11 cellular contexts compared by ENCODE assay signal in the genomic region with DNA sequence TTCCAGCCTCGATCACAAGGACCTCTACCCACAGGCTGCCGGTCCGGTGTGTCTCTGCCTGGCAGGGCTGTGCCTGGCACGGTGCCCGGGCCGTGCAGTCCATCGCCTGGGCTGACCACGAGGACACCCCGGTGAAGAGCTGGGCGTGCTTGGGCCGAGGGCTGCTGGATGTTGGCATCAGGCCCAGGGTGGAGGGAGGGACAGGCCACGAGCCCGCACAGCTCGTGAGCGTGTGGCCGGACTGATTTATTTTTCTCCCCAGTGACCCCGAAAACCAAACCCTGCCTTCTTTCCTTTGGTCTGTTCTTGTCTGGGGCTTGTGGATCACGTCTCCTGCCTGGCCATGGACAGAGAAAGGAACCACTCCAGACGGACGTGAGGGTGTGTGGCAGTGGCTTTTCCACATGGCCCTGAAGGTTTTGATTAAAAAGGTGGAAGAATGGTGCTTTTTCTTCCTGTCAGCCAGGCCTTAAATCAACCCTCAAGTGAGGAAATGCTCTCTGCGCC.
DNase-seq lines count a peak whose midpoint lies in the region; ATAC-seq and TF ChIP-seq lines count a peak whose summit lies in the region.
"Had no signal": no experiment of that assay in that cellular context is flagged by ENCODE, and none has a peak within 500 bp of the region (broad histone marks: within the 10 kb centered on the region; RNA-seq: fewer than 3 reads in every experiment).

No MANE protein-coding gene starts in this region.

- POLR2A ChIA-PET in AG04450 (lab: Yijun Ruan, JAX), result interaction anchor here (0.9 to 1.6 kb wide), 2 partner anchors 10 to 160 kb away, joined by 4 to 5 read pairs; no protein-coding TSS in a partner anchor

- H3K9me3 Mint-ChIP-seq in activated T-helper 2 cell treated with anti-CD3 and anti-CD28 coated beads, Interferon-gamma antibody, Interleukin-2, Interleukin-4, amounts not matched to agents 10 μg/mL and 5 μg/mL and 100 μg/mL, durations not matched to agents 14 hours and 24 hours and 36 hours, result no peaks in the 10 kb centered on the region
- H3K9me3 Mint-ChIP-seq: WTC11 had no signal

- no peak overlapping the region for H3K4me3 Mint-ChIP-seq in activated T-helper 2 cell treated with anti-CD3 and anti-CD28 coated beads, Interferon-gamma antibody, Interleukin-2, Interleukin-4, amounts not matched to agents 10 μg/mL and 5 μg/mL and 100 μg/mL, durations not matched to agents 14 hours and 24 hours and 36 hours (ENCODE audit: low read depth)
- H3K4me3 Mint-ChIP-seq: B cell, WTC11 had no signal

- H3K4me1 Mint-ChIP-seq in activated T-helper 2 cell treated with anti-CD3 and anti-CD28 coated beads, Interferon-gamma antibody, Interleukin-2, Interleukin-4, amounts not matched to agents 10 μg/mL and 5 μg/mL and 100 μg/mL, durations not matched to agents 14 hours and 24 hours and 36 hours (ENCODE audit: low read depth), result no peaks in the 10 kb centered on the region

- ATAC-seq in Right ventricle myocardium inferior (peak; percentile 53), omental fat pad (ENCODE audit: low FRiP score) (peak; percentile 52), GM21619 (IDR thresholded peaks at IDR 0.05; ENCODE audit: unreplicated experiment) (no peak)
- ATAC-seq: WTC11 had no signal

- no peak overlapping the region for H3K27ac Mint-ChIP-seq in activated T-helper 2 cell treated with anti-CD3 and anti-CD28 coated beads, Interferon-gamma antibody, Interleukin-2, Interleukin-4, amounts not matched to agents 10 μg/mL and 5 μg/mL and 100 μg/mL, durations not matched to agents 14 hours and 24 hours and 36 hours
- H3K27ac Mint-ChIP-seq: B cell had no signal

- H3K4me3 ChIP-seq in AG04450 (ENCODE audit: low read depth, low read length), result no peak overlapping the region
- H3K4me3 ChIP-seq: skin epidermis had no signal

- H3K27me3 Mint-ChIP-seq in activated T-helper 2 cell treated with anti-CD3 and anti-CD28 coated beads, Interferon-gamma antibody, Interleukin-2, Interleukin-4, amounts not matched to agents 10 μg/mL and 5 μg/mL and 100 μg/mL, durations not matched to agents 14 hours and 24 hours and 36 hours (ENCODE audit: low read depth), result no peaks in the 10 kb centered on the region
- H3K27me3 Mint-ChIP-seq: B cell had no signal

- H3K36me3 Mint-ChIP-seq in activated T-helper 2 cell treated with anti-CD3 and anti-CD28 coated beads, Interferon-gamma antibody, Interleukin-2, Interleukin-4, amounts not matched to agents 10 μg/mL and 5 μg/mL and 100 μg/mL, durations not matched to agents 14 hours and 24 hours and 36 hours (ENCODE audit: low read depth), result peaks cover 4% of the 10 kb centered on the region
- H3K36me3 Mint-ChIP-seq: WTC11 had no signal

- TF ChIP-seq CTCF in AG04450 (IDR thresholded peaks at IDR 0.05; ENCODE audit: low read depth, low read length) (no peak), omental fat pad (IDR thresholded peaks at IDR 0.05) (no peak)

- CTCF ChIA-PET in AG04450 (lab: Charles Lee), result no interaction called here

- H3K27me3 ChIP-seq in AG04450 (ENCODE audit: control insufficient read depth, insufficient read depth, low read length), result no peaks in the 10 kb centered on the region

- peaks cover 5% of the 10 kb centered on the region; the same call in 1 of the 2 replicates for H3K9me3 ChIP-seq in AG04450 (ENCODE audit: control insufficient read depth, insufficient read depth, low read length)

- no peak for DNase-seq in AG04450 (ENCODE audit: low read depth, low spot score)
- peak in 44 of 56 donors; percentile 7 to 81 (median 36) for DNase-seq in amygdala (lab: John Stamatoyannopoulos, UW)
- peak; percentile 85 for DNase-seq in Right ventricle myocardium inferior (ENCODE audit: missing footprints)
- DNase-seq in omental fat pad (ENCODE audit: low spot score), result no peak
- no peak for DNase-seq in EL
- no peak for DNase-seq in activated T-helper 2 cell treated with anti-CD3 and anti-CD28 coated beads, Interferon-gamma antibody, Interleukin-2, Interleukin-4, amounts not matched to agents 10 μg/mL and 5 μg/mL and 100 μg/mL, durations not matched to agents 14 hours and 24 hours and 36 hours (ENCODE audit: low spot score)
- DNase-seq in retina, result no peak

- peak overlapping the region; percentile 53 for H3K27ac ChIP-seq in AG04450 (ENCODE audit: low read depth, low read length)

- intact Hi-C loops in Right ventricle myocardium inferior (cut with DNase I), result loop anchor here (2.0 kb wide), 1 partner anchor 41 kb away; no protein-coding TSS in a partner anchor
- intact Hi-C loops in activated T-helper 2 cell treated with anti-CD3 and anti-CD28 coated beads, Interferon-gamma antibody, Interleukin-2, Interleukin-4, amounts not matched to agents 10 μg/mL and 5 μg/mL and 100 μg/mL, durations not matched to agents 14 hours and 24 hours and 36 hours (cut with micrococcal nuclease), result no loop called here

Comparison
In these comparisons a context has a peak if more than half of its experiments do, and no peak if none do; other contexts are left out.
1. DNase-seq: peak in amygdala (44 of 56) and Right ventricle myocardium inferior (single experiment); none in AG04450 (single experiment), omental fat pad (single experiment), EL (single experiment), activated T-helper 2 cell treated with anti-CD3 and anti-CD28 coated beads, Interferon-gamma antibody, Interleukin-2, Interleukin-4, amounts not matched to agents 10 μg/mL and 5 μg/mL and 100 μg/mL, durations not matched to agents 14 hours and 24 hours and 36 hours (single experiment) and retina (single experiment).